8 cellular contexts compared by ENCODE assay signal in the genomic region with DNA sequence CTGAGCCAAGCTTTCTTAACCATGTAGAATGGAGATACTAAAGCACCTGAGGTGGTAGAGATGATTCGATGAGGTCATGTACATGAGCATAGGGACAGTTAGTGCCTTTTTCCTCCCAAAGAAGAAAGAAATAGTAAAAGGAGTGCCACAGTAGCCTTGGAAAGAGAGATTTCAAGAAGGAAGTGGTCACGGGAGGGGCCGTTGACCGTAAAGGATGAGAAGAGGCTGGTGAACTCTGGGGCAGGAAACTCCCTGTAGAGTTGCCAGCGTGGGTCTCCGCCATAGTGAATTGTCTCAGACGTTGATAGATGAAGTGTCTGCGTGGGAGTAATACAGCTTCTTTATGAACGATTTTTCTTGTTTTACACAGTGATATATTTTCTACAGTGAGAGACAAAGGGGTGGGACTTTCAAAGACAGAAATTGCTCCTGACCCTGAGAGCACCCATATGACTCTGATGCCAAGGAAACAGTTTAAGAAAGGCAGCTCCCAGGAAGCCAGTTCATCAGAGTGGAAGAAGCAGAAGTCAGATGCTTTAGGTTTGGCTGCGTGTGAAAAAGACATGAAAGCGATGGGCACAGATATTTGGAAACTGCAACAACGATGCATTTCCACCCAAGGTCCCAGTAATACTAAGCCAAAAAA. TPM values are rescaled to one million over a fixed set of nuclear protein-coding genes. Genes with fewer than 3 reads are reported as not detected.
DNase-seq lines count a peak whose midpoint lies in the region; ATAC-seq, FAIRE-seq and TF ChIP-seq lines count a peak whose summit lies in the region.

No MANE protein-coding gene starts in this region.

- CTCF ChIA-PET in activated CD4-positive, alpha-beta T cell treated with anti-CD3 and anti-CD28 coated beads for 36 hours (lab: Charles Lee) = interaction anchor here (0.5 to 2.3 kb wide), 12 partner anchors 10 to 624 kb away, joined by 3 to 9 read pairs (median 4); no protein-coding TSS in a partner anchor

- peak overlapping the region; percentile 50 to 65 for H3K27ac ChIP-seq in esophagus (ENCODE audit: low read depth in 2 of 2, low read length in 1 of 2)
- H3K27ac ChIP-seq in spleen = peak overlapping the region; percentile 49 to 86 (median 83)

- ATAC-seq in HG02973 (IDR thresholded peaks at IDR 0.05; ENCODE audit: unreplicated experiment) = peak; percentile 50
- ATAC-seq in activated CD4-positive, alpha-beta T cell treated with anti-CD3 and anti-CD28 coated beads for 36 hours = peak; percentile 92

- WGBS in esophagus, 2 donors = 20 to 38% methylated on average over 12 of the region's 12 CpGs
- WGBS in spleen, 5 donors = 12 to 27% (median 19%) methylated on average over 12 of the region's 12 CpGs

- no peaks in the 10 kb centered on the region for H3K27me3 Mint-ChIP-seq in activated CD4-positive, alpha-beta T cell treated with anti-CD3 and anti-CD28 coated beads for 36 hours

- H3K27me3 ChIP-seq in esophagus (ENCODE audit: control insufficient read depth in 1 of 2, insufficient read depth in 2 of 2, low read length in 2 of 2) (no peaks in the 10 kb centered on the region), spleen (replicated peaks in 1 of 7) (no peaks in the 10 kb centered on the region)

- H3K9me3 Mint-ChIP-seq in activated CD4-positive, alpha-beta T cell treated with anti-CD3 and anti-CD28 coated beads for 36 hours (ENCODE audit: low read depth) = no peaks in the 10 kb centered on the region

- H3K4me1 ChIP-seq in esophagus (ENCODE audit: control insufficient read depth in 2 of 2, insufficient read depth in 2 of 2, low read length in 1 of 2) (peaks cover 3 to 4% of the 10 kb centered on the region in 2 donors), spleen (peaks cover 24 to 57% (median 28%) of the 10 kb centered on the region in 6 donors)

- TF ChIP-seq CTCF in spleen (IDR thresholded peaks at IDR 0.05 in 8 of 11, conservative IDR thresholded peaks at IDR 0.05 in 3 of 11) = no peak

- TF ChIP-seq POLR2A in GM12892 (IDR thresholded peaks at IDR 0.05; ENCODE audit: low read depth, low read length) (peak; percentile 43; the same call in 1 of the 2 replicates), spleen (IDR thresholded peaks at IDR 0.05) (no peak), erythroblast (IDR thresholded peaks at IDR 0.05; ENCODE audit: low read length) (no peak)

- DNase-seq in GM12892 (ENCODE audit: insufficient read length) (no peak), spleen (peak; percentile 81), erythroblast (lab: John Stamatoyannopoulos, UW) (no peak), mesenteric fat pad (ENCODE audit: low spot score) (no peak), NCI-H187 (lab: John Stamatoyannopoulos, UW) (no peak)
- peak; percentile 83 for DNase-seq in activated CD4-positive, alpha-beta T cell treated with anti-CD3 and anti-CD28 coated beads for 36 hours

- intact Hi-C loops in activated CD4-positive, alpha-beta T cell treated with anti-CD3 and anti-CD28 coated beads for 36 hours (cut with DNase I, micrococcal nuclease) = loop anchor here (1.0 to 2.0 kb wide), 5 partner anchors 22 to 99 kb away; partner anchors contain the start of gene UGCG (in 2 of the 2)
- intact Hi-C loops in spleen (cut with DNase I; ENCODE audit: low total_unique reads) = no loop called here

- POLR2A ChIA-PET in activated CD4-positive, alpha-beta T cell treated with anti-CD3 and anti-CD28 coated beads for 36 hours (lab: Charles Lee) = interaction anchor here (0.9 to 1.4 kb wide), 4 partner anchors 23 to 441 kb away, joined by 3 to 5 read pairs (median 4); partner anchors contain the start of gene UGCG

- H3K4me3 Mint-ChIP-seq in activated CD4-positive, alpha-beta T cell treated with anti-CD3 and anti-CD28 coated beads for 36 hours = peak overlapping the region; percentile 44

- no peak overlapping the region for H3K4me3 ChIP-seq in esophagus (ENCODE audit: low read depth in 1 of 2, low read length in 2 of 2)
- peak overlapping the region in 1 of 8 donors; percentile 40 for H3K4me3 ChIP-seq in spleen

- H3K36me3 Mint-ChIP-seq in activated CD4-positive, alpha-beta T cell treated with anti-CD3 and anti-CD28 coated beads for 36 hours (ENCODE audit: low read depth) = peaks cover 20% of the 10 kb centered on the region

- peaks cover 23% of the 10 kb centered on the region for H3K4me1 Mint-ChIP-seq in activated CD4-positive, alpha-beta T cell treated with anti-CD3 and anti-CD28 coated beads for 36 hours

- FAIRE-seq in GM12892 (lab: Jason Lieb, UNC) = peak; percentile 62

- peak overlapping the region; percentile 86 for H3K27ac Mint-ChIP-seq in activated CD4-positive, alpha-beta T cell treated with anti-CD3 and anti-CD28 coated beads for 36 hours

- no peaks in the 10 kb centered on the region for H3K9me3 ChIP-seq in esophagus (ENCODE audit: control insufficient read depth in 2 of 2, insufficient read depth in 1 of 2, low read depth in 1 of 2, low read length in 1 of 2)
- no peaks in the 10 kb centered on the region for H3K9me3 ChIP-seq in spleen

- H3K36me3 ChIP-seq in esophagus (ENCODE audit: control insufficient read depth in 2 of 2, insufficient read depth in 2 of 2, low read length in 1 of 2) = peaks cover 0 to 4% of the 10 kb centered on the region in 2 donors
- H3K36me3 ChIP-seq in spleen = peaks cover 0 to 37% (median 23%) of the 10 kb centered on the region in 6 donors

RNA-seq across cellular contexts. Expression of gene UGCG, which starts 41.3 kb away (rescaled TPM):
- 50.8 TPM for polyA plus RNA-seq in GM12892 (2012; ENCODE audit: missing spikeins)
- total RNA-seq in activated CD4-positive, alpha-beta T cell treated with anti-CD3 and anti-CD28 coated beads for 36 hours = 10 to 100 TPM; 12.7 to 14.2 TPM
- polyA plus RNA-seq in esophagus = 10 to 100 TPM; 26.7 to 37.7 TPM
- total RNA-seq in spleen = 100 to 1,000 TPM in 3 of 7 donors, 10 to 100 TPM in 4; 62.8 to 178 (median 100.0) TPM
- 10 to 100 TPM; 18.1 to 23.8 (median 20.7) TPM for polyA plus RNA-seq in spleen
- 70.0 TPM for total RNA-seq in mesenteric fat pad

Comparison
In these comparisons a context has a peak if more than half of its experiments do, and no peak if none do; other contexts are left out.
1. DNase-seq: peak in activated CD4-positive, alpha-beta T cell treated with anti-CD3 and anti-CD28 coated beads for 36 hours (single experiment) and spleen (single experiment); none in GM12892 (single experiment), erythroblast (0 of 2), mesenteric fat pad (single experiment) and NCI-H187 (0 of 2).